In the genomic region with DNA sequence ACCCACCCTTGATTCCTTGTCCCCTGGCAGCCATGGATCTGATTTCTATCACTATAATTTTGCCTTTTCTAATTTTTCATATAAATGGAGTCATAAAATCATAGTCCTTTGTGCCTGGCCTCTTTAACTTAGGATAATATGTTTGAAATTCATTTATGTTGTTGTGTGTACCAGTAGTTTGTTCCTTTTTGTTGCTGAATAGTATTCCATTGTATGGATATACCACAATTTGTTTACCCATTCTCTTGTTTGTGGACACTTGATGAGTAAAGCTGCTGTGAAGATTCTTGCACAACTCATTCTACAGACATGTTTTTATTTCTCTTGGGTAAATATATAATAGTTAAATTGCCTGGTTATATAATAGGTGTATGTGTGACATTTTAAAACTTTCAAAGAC, we compare ENCODE assay signal across 39 cellular contexts. TPM values are rescaled to one million over a fixed set of nuclear protein-coding genes. Genes with fewer than 3 reads are reported as not detected.
"Had no signal": no experiment of that assay in that cellular context is flagged by ENCODE, and none has a peak within 500 bp of the region (broad histone marks: within the 10 kb centered on the region; RNA-seq: fewer than 3 reads in every experiment).

No MANE protein-coding gene starts in this region.

- H3K36me3 ChIP-seq: MG63 had no signal

- H3K4me3 ChIP-seq: MG63 had no signal

- H3K27me3 ChIP-seq: MG63 had no signal

- DNase-seq: Karpas-422, Kasumi-1, MG63, MM.1S, MV-4-11, NCI-H1048, NCI-H1092, NCI-H1092 treated with DMSO at 0.1 percent for 48 hours, NCI-H1105, NCI-H1105 treated with DMSO at 0.1 percent for 48 hours, NCI-H1417, NCI-H1417 treated with DMSO at 0.1 percent for 48 hours, NCI-H1436, NCI-H1436 treated with DMSO at 0.1 percent for 48 hours, NCI-H146, NCI-H1694, NCI-H1694 treated with DMSO at 0.1 percent for 48 hours, NCI-H187, NCI-H187 treated with DMSO at 0.1 percent for 48 hours, NCI-H1930, NCI-H2029, NCI-H2029 treated with DMSO at 0.1 percent for 48 hours, NCI-H2081, NCI-H2081 treated with DMSO at 0.1 percent for 48 hours, NCI-H2107, NCI-H2171, NCI-H2171 treated with DMSO at 0.1 percent for 48 hours, NCI-H2227 treated with DMSO at 0.1 percent for 48 hours, NCI-H226, NCI-H345, NCI-H446, NCI-H446 treated with DMSO at 0.1 percent for 48 hours, NCI-H510A, NCI-H510A treated with DMSO at 0.1 percent for 48 hours, NCI-H524 had no signal

RNA-seq across cellular contexts. Expression of gene GJA8, which starts 22.7 kb away (rescaled TPM):
- total RNA-seq: LHCN-M2, M059J, MCF 10A, NCI-H460 had no signal
